Comparison of ENCODE assay signal across 15 cellular contexts in genomic region chr7:25786958-25787730, GRCh38.
DNase-seq lines count a peak whose midpoint lies in the region; ATAC-seq and TF ChIP-seq lines count a peak whose summit lies in the region.
"Had no signal": no experiment of that assay in that cellular context is flagged by ENCODE, and none has a peak within 500 bp of the region (broad histone marks: within the 10 kb centered on the region; RNA-seq: fewer than 3 reads in every experiment).

No MANE protein-coding gene starts in this region.

- TF ChIP-seq POLR2A in heart left ventricle (IDR thresholded peaks at IDR 0.05) = no peak
- no peak for TF ChIP-seq POLR2A in uterus (IDR thresholded peaks at IDR 0.05)

- intact Hi-C loops in heart left ventricle (cut with DNase I) = loop anchor here in 1 of 10 donors (10.0 kb wide), 1 partner anchor 58 kb away; no protein-coding TSS in a partner anchor
- intact Hi-C loops in uterus (cut with DNase I; ENCODE audit: low total_unique reads) = no loop called here

- WGBS in heart left ventricle, 4 donors = 30 to 63% (median 39%) methylated on average over 2 of the region's 2 CpGs
- no CpG with 5 or more reads among the region's 2 CpGs for WGBS in neuronal stem cell (ENCODE audit: extremely low coverage in 2 of 2, insufficient read length in 2 of 2, insufficient replicate concordance in 1 of 2), 2 donors

- no peak overlapping the region for H4K8ac ChIP-seq in neuronal stem cell (ENCODE audit: low read depth, low read length)

- no peak overlapping the region for H3K9ac ChIP-seq in neuronal stem cell (ENCODE audit: low read depth, low read length, poor library complexity)
- H3K9ac ChIP-seq: GM23248 had no signal

- H3K4me3 ChIP-seq in heart left ventricle (peak overlapping the region in 1 of 12 donors; percentile 1), neuronal stem cell (ENCODE audit: low read length in 2 of 2) (no peak overlapping the region), uterus (no peak overlapping the region)
- H3K4me3 ChIP-seq: GM23248 had no signal

- H3K79me1 ChIP-seq in neuronal stem cell (ENCODE audit: low read depth, low read length) = no peaks in the 10 kb centered on the region

- H3K18ac ChIP-seq in neuronal stem cell (ENCODE audit: low read length) = no peak overlapping the region

- H2AFZ ChIP-seq in neuronal stem cell (ENCODE audit: low read length) = peak overlapping the region; percentile 25
- H2AFZ ChIP-seq: GM23248 had no signal

- TF ChIP-seq CTCF in VCaP (conservative IDR thresholded peaks at IDR 0.05) = no peak
- no peak for TF ChIP-seq CTCF in heart left ventricle (IDR thresholded peaks at IDR 0.05)
- no peak for TF ChIP-seq CTCF in uterus (IDR thresholded peaks at IDR 0.05)

- in situ Hi-C loops in KBM-7 (cut with MboI; ENCODE audit: low pct_unique_long_range_greater_than_20kb, low sequenced_read_pairs) = no loop called here

- no peak overlapping the region for H2BK5ac ChIP-seq in neuronal stem cell (ENCODE audit: low read length)

- no peak overlapping the region for H2BK120ac ChIP-seq in neuronal stem cell (ENCODE audit: low read depth, low read length)

- H2AK5ac ChIP-seq in neuronal stem cell (ENCODE audit: low read depth, low read length) = no peak overlapping the region

- H3K9me3 ChIP-seq in heart left ventricle (no peaks in the 10 kb centered on the region), neuronal stem cell (replicated peaks in 1 of 2; ENCODE audit: control insufficient read depth in 2 of 2, insufficient read depth in 1 of 2, low read depth in 1 of 2, low read length in 2 of 2) (no peaks in the 10 kb centered on the region), uterus (no peaks in the 10 kb centered on the region)

- H3K4ac ChIP-seq in neuronal stem cell (ENCODE audit: low read length) = no peak overlapping the region

- H2BK12ac ChIP-seq in neuronal stem cell (ENCODE audit: low read length) = no peak overlapping the region

- DNase-seq in heart left ventricle = peak in 1 of 5 donors; percentile 9
- DNase-seq in neuronal stem cell (ENCODE audit: low spot score) = no peak
- DNase-seq in uterus = no peak
- DNase-seq in KBM-7 = no peak
- DNase-seq: activated CD4-positive, alpha-beta T cell treated with anti-CD3 and anti-CD28 coated beads, Interleukin-2, amount 50 U/mL, for 4 hours; activated T-cell treated with anti-CD3 and anti-CD28 coated beads, Interleukin-2, amount 50 U/mL, for 4 hours; DMS53; erythroblast; GM23248; naive B cell; NCI-H1694 had no signal

- H3K36me3 ChIP-seq in heart left ventricle = no peaks in the 10 kb centered on the region
- no peaks in the 10 kb centered on the region for H3K36me3 ChIP-seq in neuronal stem cell (replicated peaks in 1 of 2; ENCODE audit: control insufficient read depth in 2 of 2, insufficient read depth in 2 of 2, low read length in 2 of 2)
- no peaks in the 10 kb centered on the region for H3K36me3 ChIP-seq in uterus

- H3K27ac ChIP-seq in VCaP (peak overlapping the region; percentile 36; the same call in 1 of the 2 replicates), heart left ventricle (peak overlapping the region; percentile 16 to 86 (median 54)), neuronal stem cell (replicated peaks; ENCODE audit: low read length) (no peak overlapping the region), uterus (peak overlapping the region; percentile 73 to 84)
- H3K27ac ChIP-seq: C4-2B, GM23248 had no signal

- no peak overlapping the region for H4K91ac ChIP-seq in neuronal stem cell (ENCODE audit: low read depth, low read length, poor library complexity)

- H2BK15ac ChIP-seq in neuronal stem cell (ENCODE audit: low read length) = no peak overlapping the region

- H3K4me2 ChIP-seq in neuronal stem cell (ENCODE audit: insufficient read depth, low read length, poor library complexity, severe bottlenecking) = no peak overlapping the region

- peak; percentile 58 to 75 (median 64) for ATAC-seq in heart left ventricle
- no peak for ATAC-seq in GM18907 (IDR thresholded peaks at IDR 0.05; ENCODE audit: unreplicated experiment)
- ATAC-seq in GM19035 (IDR thresholded peaks at IDR 0.05; ENCODE audit: unreplicated experiment) = no peak
- ATAC-seq: activated T-cell treated with anti-CD3 and anti-CD28 coated beads, Interleukin-2, amount 50 U/mL, for 4 hours had no signal

- no peak overlapping the region for H3K23ac ChIP-seq in neuronal stem cell (ENCODE audit: low read depth, low read length, poor library complexity)

- no peaks in the 10 kb centered on the region for H3K27me3 ChIP-seq in heart left ventricle
- H3K27me3 ChIP-seq in neuronal stem cell (ENCODE audit: control insufficient read depth in 3 of 3, insufficient read depth in 3 of 3, low read depth in 1 of 3, low read length in 3 of 3) = no peaks in the 10 kb centered on the region
- no peaks in the 10 kb centered on the region for H3K27me3 ChIP-seq in uterus

- no peak overlapping the region for H3K14ac ChIP-seq in neuronal stem cell (ENCODE audit: low read length)

- H3K4me1 ChIP-seq in heart left ventricle (peaks cover 0 to 23% (median 3%) of the 10 kb centered on the region in 12 donors), neuronal stem cell (ENCODE audit: control insufficient read depth in 2 of 2, insufficient read depth in 1 of 2, low read depth in 1 of 2, low read length in 2 of 2) (peaks cover 6 to 9% of the 10 kb centered on the region in 2 donors), uterus (peaks cover 0 to 7% of the 10 kb centered on the region in 2 donors)

Comparison
In these comparisons a context has a peak if more than half of its experiments do, and no peak if none do; other contexts are left out.
1. ATAC-seq: peak in heart left ventricle (4 of 4); none in GM18907 (single experiment) and GM19035 (single experiment).